ENCODE assay signal across 1 cellular context in the genomic region with DNA sequence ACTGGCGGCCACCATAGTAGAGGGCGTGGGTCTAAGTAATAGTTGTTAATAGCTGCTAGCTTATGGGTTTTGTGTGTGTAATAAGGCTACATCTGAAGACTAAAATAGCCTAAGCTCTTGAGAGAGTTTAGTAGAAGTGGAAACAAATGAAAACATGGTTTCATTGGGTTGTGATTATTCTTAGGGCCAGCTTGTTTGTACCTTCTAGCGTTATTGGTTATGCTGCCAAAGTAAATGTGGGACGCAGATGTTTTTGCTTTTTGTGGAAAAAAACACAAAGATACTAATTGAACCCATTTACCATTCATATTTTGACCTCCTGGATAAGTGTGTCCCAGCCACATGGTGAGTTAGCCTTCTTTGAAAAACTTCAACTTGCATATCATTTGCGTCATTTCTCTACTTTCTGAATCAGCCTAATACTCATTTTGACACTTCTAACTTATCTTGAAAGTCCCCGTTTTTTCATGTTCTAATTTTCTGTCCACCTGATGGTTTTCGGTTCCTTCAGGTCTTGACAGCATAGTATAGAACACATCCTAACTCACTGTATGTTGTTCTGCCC.
A peak's percentile ranks its signal among the peaks of the same experiment; 100 is the strongest.
TF ChIP-seq lines count a peak whose summit lies in the region.

No MANE protein-coding gene starts in this region.

TF ChIP-seq in GM12878, 131 proteins besides CTCF, POLR2A, EP300 and RAD21 (continued from another document):
- TF ChIP-seq, protein P1, sequence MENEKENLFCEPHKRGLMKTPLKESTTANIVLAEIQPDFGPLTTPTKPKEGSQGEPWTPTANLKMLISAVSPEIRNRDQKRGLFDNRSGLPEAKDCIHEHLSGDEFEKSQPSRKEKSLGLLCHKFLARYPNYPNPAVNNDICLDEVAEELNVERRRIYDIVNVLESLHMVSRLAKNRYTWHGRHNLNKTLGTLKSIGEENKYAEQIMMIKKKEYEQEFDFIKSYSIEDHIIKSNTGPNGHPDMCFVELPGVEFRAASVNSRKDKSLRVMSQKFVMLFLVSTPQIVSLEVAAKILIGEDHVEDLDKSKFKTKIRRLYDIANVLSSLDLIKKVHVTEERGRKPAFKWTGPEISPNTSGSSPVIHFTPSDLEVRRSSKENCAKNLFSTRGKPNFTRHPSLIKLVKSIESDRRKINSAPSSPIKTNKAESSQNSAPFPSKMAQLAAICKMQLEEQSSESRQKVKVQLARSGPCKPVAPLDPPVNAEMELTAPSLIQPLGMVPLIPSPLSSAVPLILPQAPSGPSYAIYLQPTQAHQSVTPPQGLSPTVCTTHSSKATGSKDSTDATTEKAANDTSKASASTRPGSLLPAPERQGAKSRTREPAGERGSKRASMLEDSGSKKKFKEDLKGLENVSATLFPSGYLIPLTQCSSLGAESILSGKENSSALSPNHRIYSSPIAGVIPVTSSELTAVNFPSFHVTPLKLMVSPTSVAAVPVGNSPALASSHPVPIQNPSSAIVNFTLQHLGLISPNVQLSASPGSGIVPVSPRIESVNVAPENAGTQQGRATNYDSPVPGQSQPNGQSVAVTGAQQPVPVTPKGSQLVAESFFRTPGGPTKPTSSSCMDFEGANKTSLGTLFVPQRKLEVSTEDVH (IDR thresholded peaks at IDR 0.05; ENCODE audit: low read depth, partially characterized antibody), result no peak
- TF ChIP-seq, protein P2, sequence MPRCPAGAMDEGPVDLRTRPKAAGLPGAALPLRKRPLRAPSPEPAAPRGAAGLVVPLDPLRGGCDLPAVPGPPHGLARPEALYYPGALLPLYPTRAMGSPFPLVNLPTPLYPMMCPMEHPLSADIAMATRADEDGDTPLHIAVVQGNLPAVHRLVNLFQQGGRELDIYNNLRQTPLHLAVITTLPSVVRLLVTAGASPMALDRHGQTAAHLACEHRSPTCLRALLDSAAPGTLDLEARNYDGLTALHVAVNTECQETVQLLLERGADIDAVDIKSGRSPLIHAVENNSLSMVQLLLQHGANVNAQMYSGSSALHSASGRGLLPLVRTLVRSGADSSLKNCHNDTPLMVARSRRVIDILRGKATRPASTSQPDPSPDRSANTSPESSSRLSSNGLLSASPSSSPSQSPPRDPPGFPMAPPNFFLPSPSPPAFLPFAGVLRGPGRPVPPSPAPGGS (IDR thresholded peaks at IDR 0.05; ENCODE audit: borderline replicate concordance, insufficient read depth, low read depth, low read length, poor library complexity, severe bottlenecking), result peak; percentile 58
- TF ChIP-seq ZNF622 (IDR thresholded peaks at IDR 0.05), result no peak
- no peak for TF ChIP-seq FOXK2 (IDR thresholded peaks at IDR 0.05)
- TF ChIP-seq SMARCA5 (IDR thresholded peaks at IDR 0.05), result no peak
TF ChIP-seq in GM12878: peak in this region for 45.
